In genomic region chr10:67678335-67678974, GRCh38 we compare ENCODE assay signal across 1 cellular context.
A peak's percentile ranks its signal among the peaks of the same experiment; 100 is the strongest.
TF ChIP-seq lines count a peak whose summit lies in the region.

No MANE protein-coding gene starts in this region.

TF ChIP-seq in GM12878, 131 proteins besides CTCF, POLR2A, EP300 and RAD21 (continued from another document):
- no peak for TF ChIP-seq POLR2AphosphoS5 (IDR thresholded peaks at IDR 0.05; ENCODE audit: low read length)
- no peak for TF ChIP-seq ZNF274 (IDR thresholded peaks at IDR 0.05; ENCODE audit: insufficient read depth, insufficient read length)
- peak in 1 of 2 experiments; percentile 11; a peak in 2 of 4 replicates for TF ChIP-seq IKZF2 (IDR thresholded peaks at IDR 0.05)
- TF ChIP-seq SREBF1 (IDR thresholded peaks at IDR 0.05; ENCODE audit: low read length), result no peak
- TF ChIP-seq ZNF24 (IDR thresholded peaks at IDR 0.05), result no peak
- TF ChIP-seq RCOR1 (conservative IDR thresholded peaks at IDR 0.05; ENCODE audit: low read depth, low read length), result no peak
- TF ChIP-seq ZNF622 (IDR thresholded peaks at IDR 0.05), result no peak
- peak; percentile 58; the same call in 1 of the 2 replicates for TF ChIP-seq SPI1 (IDR thresholded peaks at IDR 0.05; ENCODE audit: borderline replicate concordance, insufficient read depth, low read depth, low read length)
- TF ChIP-seq, protein P1, sequence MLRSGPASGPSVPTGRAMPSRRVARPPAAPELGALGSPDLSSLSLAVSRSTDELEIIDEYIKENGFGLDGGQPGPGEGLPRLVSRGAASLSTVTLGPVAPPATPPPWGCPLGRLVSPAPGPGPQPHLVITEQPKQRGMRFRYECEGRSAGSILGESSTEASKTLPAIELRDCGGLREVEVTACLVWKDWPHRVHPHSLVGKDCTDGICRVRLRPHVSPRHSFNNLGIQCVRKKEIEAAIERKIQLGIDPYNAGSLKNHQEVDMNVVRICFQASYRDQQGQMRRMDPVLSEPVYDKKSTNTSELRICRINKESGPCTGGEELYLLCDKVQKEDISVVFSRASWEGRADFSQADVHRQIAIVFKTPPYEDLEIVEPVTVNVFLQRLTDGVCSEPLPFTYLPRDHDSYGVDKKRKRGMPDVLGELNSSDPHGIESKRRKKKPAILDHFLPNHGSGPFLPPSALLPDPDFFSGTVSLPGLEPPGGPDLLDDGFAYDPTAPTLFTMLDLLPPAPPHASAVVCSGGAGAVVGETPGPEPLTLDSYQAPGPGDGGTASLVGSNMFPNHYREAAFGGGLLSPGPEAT (IDR thresholded peaks at IDR 0.05; ENCODE audit: low read depth), result peak; percentile 45; the same call in 1 of the 2 replicates
- TF ChIP-seq, protein P2, sequence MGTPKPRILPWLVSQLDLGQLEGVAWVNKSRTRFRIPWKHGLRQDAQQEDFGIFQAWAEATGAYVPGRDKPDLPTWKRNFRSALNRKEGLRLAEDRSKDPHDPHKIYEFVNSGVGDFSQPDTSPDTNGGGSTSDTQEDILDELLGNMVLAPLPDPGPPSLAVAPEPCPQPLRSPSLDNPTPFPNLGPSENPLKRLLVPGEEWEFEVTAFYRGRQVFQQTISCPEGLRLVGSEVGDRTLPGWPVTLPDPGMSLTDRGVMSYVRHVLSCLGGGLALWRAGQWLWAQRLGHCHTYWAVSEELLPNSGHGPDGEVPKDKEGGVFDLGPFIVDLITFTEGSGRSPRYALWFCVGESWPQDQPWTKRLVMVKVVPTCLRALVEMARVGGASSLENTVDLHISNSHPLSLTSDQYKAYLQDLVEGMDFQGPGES (IDR thresholded peaks at IDR 0.05), result no peak
- peak; percentile 37; the same call in 1 of the 2 replicates for TF ChIP-seq MTA2 (IDR thresholded peaks at IDR 0.05; ENCODE audit: low read depth)
